9 cellular contexts compared by ENCODE assay signal in genomic region chr2:218745559-218746469, GRCh38. TPM values are rescaled to one million over a fixed set of nuclear protein-coding genes. Genes with fewer than 3 reads are reported as not detected.
DNase-seq lines count a peak whose midpoint lies in the region; ATAC-seq, FAIRE-seq and TF ChIP-seq lines count a peak whose summit lies in the region.
"Had no signal": no experiment of that assay in that cellular context is flagged by ENCODE, and none has a peak within 500 bp of the region (broad histone marks: within the 10 kb centered on the region; RNA-seq: fewer than 3 reads in every experiment).

No MANE protein-coding gene starts in this region.

- no peaks in the 10 kb centered on the region for H4K20me1 ChIP-seq in HepG2 (ENCODE audit: insufficient read depth, low read length)

- H3K4me1 Mint-ChIP-seq in T-helper 1 cell treated with Interleukin-12 subunit alpha and Interleukin-12 subunit beta and Interleukin-4 antibody, amounts not matched to agents 30 μg/mL and 1 μg/mL, for 36 hours (ENCODE audit: low read depth) = peaks cover 16% of the 10 kb centered on the region

- H3K4me2 ChIP-seq in HepG2 (ENCODE audit: low read depth, low read length) = peak overlapping the region; percentile 41

- peak overlapping the region; percentile 95 for H3K27ac ChIP-seq in HepG2 (ENCODE audit: extremely low read length, insufficient read depth, low read length)

- TF ChIP-seq RAD21 in HepG2 (CRISPR knock-in tag; IDR thresholded peaks at IDR 0.05) = no peak; the same call in 1 of the 2 replicates

- WGBS in HepG2 (ENCODE audit: low lambda C conversion rate) = 41% methylated on average over 10 of the region's 10 CpGs

- intact Hi-C loops in HepG2 (cut with micrococcal nuclease; ENCODE audit: unreplicated experiment) = loop anchor here (1.0 kb wide), 3 partner anchors 9 to 36 kb away; partner anchors contain the start of gene CYP27A1

- peaks cover 26 to 63% of the 10 kb centered on the region in 2 experiments for H3K36me3 ChIP-seq in HepG2 (replicated peaks in 1 of 2; ENCODE audit: control insufficient read depth in 1 of 2, insufficient read depth in 2 of 2, low read length in 2 of 2)

- H3K36me3 Mint-ChIP-seq in T-helper 1 cell treated with Interleukin-12 subunit alpha and Interleukin-12 subunit beta and Interleukin-4 antibody, amounts not matched to agents 30 μg/mL and 1 μg/mL, for 36 hours (ENCODE audit: low read depth) = peaks cover 35% of the 10 kb centered on the region

- peak; percentile 98 for ATAC-seq in HepG2

- 0 out of 2 replicates have a peak, but pooled peaks have one; percentile 9 for TF ChIP-seq CTCF in HepG2 (CRISPR knock-in tag; IDR thresholded peaks at IDR 0.05)

- peak overlapping the region in 1 of 3 experiments; percentile 12; a peak in 2 of 6 replicates for H3K4me3 ChIP-seq in HepG2 (replicated peaks in 1 of 3; ENCODE audit: insufficient read depth in 1 of 3, low read depth in 2 of 3, low read length in 3 of 3)

- in situ Hi-C loops in HepG2 (cut with HindIII; ENCODE audit: extremely low pct_ligation_motif_present, low pct_unique_long_range_greater_than_20kb) = loop anchor here (25.0 kb wide), 1 partner anchor 91 kb away; the partner anchor contains the start of gene PRKAG3

- TF ChIP-seq EP300 in HepG2 (IDR thresholded peaks at IDR 0.05; ENCODE audit: low read depth in 2 of 2, low read length in 2 of 2) (peak; percentile 25 to 82; a peak in 3 of 4 replicates), HepG2 (CRISPR knock-in tag; IDR thresholded peaks at IDR 0.05; ENCODE audit: borderline replicate concordance) (peak; percentile 60; the same call in 1 of the 2 replicates)

- H3K79me2 ChIP-seq in HepG2 (ENCODE audit: insufficient read depth, low read length) = peaks cover 21% of the 10 kb centered on the region

- POLR2A ChIA-PET in HepG2 (lab: Yijun Ruan, JAX) = interaction anchor here (0.7 to 4.6 kb wide), 13 partner anchors 9 to 87 kb away, joined by 3 to 139 read pairs (median 4); partner anchors contain the start of genes BCS1L, CYP27A1, TTLL4 and ZNF142

- no peaks in the 10 kb centered on the region for H3K9me3 ChIP-seq in HepG2 (ENCODE audit: low read length)

- CTCF ChIA-PET in HepG2 (lab: Yijun Ruan, JAX; ENCODE audit: low intra/inter-chr PET ratio, low total read pairs) = interaction anchor here (1.9 kb wide), 1 partner anchor 19 kb away, joined by 5 read pairs; no protein-coding TSS in a partner anchor

- peaks cover 67% of the 10 kb centered on the region for H3K4me1 ChIP-seq in HepG2 (ENCODE audit: insufficient read depth, low read length)

- no peak overlapping the region for H2AFZ ChIP-seq in HepG2 (ENCODE audit: low read length)

- peak in 1 of 2 experiments; percentile 47; a peak in 2 of 4 replicates for TF ChIP-seq POLR2A in HepG2 (IDR thresholded peaks at IDR 0.05; ENCODE audit: insufficient read depth in 1 of 2, low read depth in 2 of 2, low read length in 2 of 2)

- no peaks in the 10 kb centered on the region for H3K9me3 Mint-ChIP-seq in T-helper 1 cell treated with Interleukin-12 subunit alpha and Interleukin-12 subunit beta and Interleukin-4 antibody, amounts not matched to agents 30 μg/mL and 1 μg/mL, for 36 hours

- peak overlapping the region; percentile 66 for H3K9ac ChIP-seq in HepG2 (ENCODE audit: insufficient read depth, low read depth, low read length)

- peak; percentile 89 for FAIRE-seq in HepG2 (lab: Jason Lieb, UNC)
- FAIRE-seq: A204.1 had no signal

- no peaks in the 10 kb centered on the region for H3K27me3 ChIP-seq in HepG2 (ENCODE audit: control insufficient read depth in 1 of 2, insufficient read depth in 2 of 2, low read length in 2 of 2)

- no peaks in the 10 kb centered on the region for H3K27me3 Mint-ChIP-seq in T-helper 1 cell treated with Interleukin-12 subunit alpha and Interleukin-12 subunit beta and Interleukin-4 antibody, amounts not matched to agents 30 μg/mL and 1 μg/mL, for 36 hours (ENCODE audit: low read depth)

- no peak overlapping the region for H3K4me3 Mint-ChIP-seq in T-helper 1 cell treated with Interleukin-12 subunit alpha and Interleukin-12 subunit beta and Interleukin-4 antibody, amounts not matched to agents 30 μg/mL and 1 μg/mL, for 36 hours

- DNase-seq in T-helper 1 cell (no peak), dedifferentiated amniotic fluid mesenchymal stem cell (ENCODE audit: extremely low spot score) (peak; percentile 28), HepG2 (ENCODE audit: low spot score) (peak; percentile 99), superior temporal gyrus (ENCODE audit: extremely low spot score) (peak; percentile 98), NCI-H748 (lab: John Stamatoyannopoulos, UW; ENCODE audit: unreplicated experiment) (no peak), HPDE6-E6E7 (ENCODE audit: extremely low spot score) (no peak), NCI-H1694 (lab: John Stamatoyannopoulos, UW) (no peak)

- BruUV-seq in HepG2 (replicated peaks; lab: Mats Ljungman, UMichigan) = no TSS peak

- peak overlapping the region; percentile 17 for H3K27ac Mint-ChIP-seq in T-helper 1 cell treated with Interleukin-12 subunit alpha and Interleukin-12 subunit beta and Interleukin-4 antibody, amounts not matched to agents 30 μg/mL and 1 μg/mL, for 36 hours

TF ChIP-seq in HepG2, 621 proteins besides CTCF, POLR2A, EP300 and RAD21 (continues in another document):
- TF ChIP-seq ZNF670 (CRISPR knock-in tag; IDR thresholded peaks at IDR 0.05; ENCODE audit: borderline replicate concordance) = no peak
- TF ChIP-seq POLR2AphosphoS2 (IDR thresholded peaks at IDR 0.05; ENCODE audit: low read depth, low read length) = no peak
- peak; percentile 75 for TF ChIP-seq ISL2 (CRISPR knock-in tag; IDR thresholded peaks at IDR 0.05)
- TF ChIP-seq NKX3-1 (CRISPR knock-in tag; IDR thresholded peaks at IDR 0.05) = no peak
- TF ChIP-seq TFE3 (CRISPR knock-in tag; IDR thresholded peaks at IDR 0.05) = peak; percentile 62
- TF ChIP-seq ZNF367 (CRISPR knock-in tag; IDR thresholded peaks at IDR 0.05; ENCODE audit: borderline replicate concordance) = no peak

RNA-seq across cellular contexts. Expression of gene TTLL4, which starts 35.2 kb away (rescaled TPM):
- total RNA-seq in HepG2 (2016; rRNA removed; fragmentation: Illumina TruSeq; extraction: Trizol) = 77.5 and 78.0 TPM in 2 replicates
- 26.9 and 32.1 TPM in 2 replicates for total RNA-seq in HepG2 (2016; cell fraction: cytosol; rRNA removed; fragmentation: Illumina TruSeq; extraction: Trizol; ENCODE audit: low read depth)
- total RNA-seq in HepG2 (2016; cell fraction: insoluble cytoplasmic fraction; rRNA removed; fragmentation: Illumina TruSeq; extraction: Trizol) = 64.0 and 77.3 TPM in 2 replicates
- 48.8 and 53.6 TPM in 2 replicates for total RNA-seq in HepG2 (2016; cell fraction: membrane; rRNA removed; fragmentation: Illumina TruSeq; extraction: Trizol)
- 76.4 and 96.7 TPM in 2 replicates for total RNA-seq in HepG2 (2016; cell fraction: nucleus; rRNA removed; fragmentation: Illumina TruSeq; extraction: Trizol)
- 84.6 and 85.5 TPM in 2 replicates for polyA plus RNA-seq in HepG2 (2011; rRNA removed)
- 56.8 and 57.9 TPM in 2 replicates for polyA plus RNA-seq in HepG2 (2011; cell fraction: cytosol; rRNA removed)
- polyA plus RNA-seq in HepG2 (2011; cell fraction: nucleus; rRNA removed) = 188 and 192 TPM in 2 replicates
- polyA plus RNA-seq in HepG2 (2012) = 71.9 and 80.9 TPM in 2 replicates
- 15.6 and 16.8 TPM in 2 replicates for polyA plus RNA-seq in HepG2 (2016; cell fraction: cytosol; fragmentation: Illumina TruSeq; extraction: Trizol; ENCODE audit: low read depth)
- 85.9 and 98.6 TPM in 2 replicates for polyA plus RNA-seq in HepG2 (2016; cell fraction: insoluble cytoplasmic fraction; fragmentation: Illumina TruSeq; extraction: Trizol; ENCODE audit: low read depth)
- 41.6 and 46.1 TPM in 2 replicates for polyA plus RNA-seq in HepG2 (2016; cell fraction: membrane; fragmentation: Illumina TruSeq; extraction: Trizol; ENCODE audit: low read depth)
- 172 and 200 TPM in 2 replicates for polyA plus RNA-seq in HepG2 (2016; cell fraction: nucleus; fragmentation: Illumina TruSeq; extraction: Trizol; ENCODE audit: insufficient read depth, low read depth)
- 60.1 and 174 TPM in 2 replicates for polyA minus RNA-seq in HepG2 (2011; rRNA and poly(A)+ RNA removed; ENCODE audit: low replicate concordance)
- 43.8 and 44.1 TPM in 2 replicates for polyA minus RNA-seq in HepG2 (2011; cell fraction: cytosol; rRNA and poly(A)+ RNA removed)
- 158 and 170 TPM in 2 replicates for polyA minus RNA-seq in HepG2 (2011; cell fraction: nucleus; rRNA and poly(A)+ RNA removed)

RNA-seq across cellular contexts. Expression of gene CYP27A1, which starts 36.1 kb away (rescaled TPM):
- 106 and 157 TPM in 2 replicates for total RNA-seq in HepG2 (2016; rRNA removed; fragmentation: Illumina TruSeq; extraction: Trizol)
- 29.2 and 32.0 TPM in 2 replicates for total RNA-seq in HepG2 (2016; cell fraction: cytosol; rRNA removed; fragmentation: Illumina TruSeq; extraction: Trizol; ENCODE audit: low read depth)
- total RNA-seq in HepG2 (2016; cell fraction: insoluble cytoplasmic fraction; rRNA removed; fragmentation: Illumina TruSeq; extraction: Trizol) = 92.9 and 157 TPM in 2 replicates
- total RNA-seq in HepG2 (2016; cell fraction: membrane; rRNA removed; fragmentation: Illumina TruSeq; extraction: Trizol) = 59.2 and 68.0 TPM in 2 replicates
- total RNA-seq in HepG2 (2016; cell fraction: nucleus; rRNA removed; fragmentation: Illumina TruSeq; extraction: Trizol) = 124 and 147 TPM in 2 replicates
- 266 and 314 TPM in 2 replicates for polyA plus RNA-seq in HepG2 (2011; rRNA removed)
- polyA plus RNA-seq in HepG2 (2011; cell fraction: cytosol; rRNA removed) = 327 and 396 TPM in 2 replicates
- 158 and 203 TPM in 2 replicates for polyA plus RNA-seq in HepG2 (2011; cell fraction: nucleus; rRNA removed)
- 154 and 189 TPM in 2 replicates for polyA plus RNA-seq in HepG2 (2012)
- polyA plus RNA-seq in HepG2 (2016; cell fraction: cytosol; fragmentation: Illumina TruSeq; extraction: Trizol; ENCODE audit: low read depth) = 34.9 and 39.0 TPM in 2 replicates
- polyA plus RNA-seq in HepG2 (2016; cell fraction: insoluble cytoplasmic fraction; fragmentation: Illumina TruSeq; extraction: Trizol; ENCODE audit: low read depth) = 90.8 and 107 TPM in 2 replicates
- 49.2 and 51.3 TPM in 2 replicates for polyA plus RNA-seq in HepG2 (2016; cell fraction: membrane; fragmentation: Illumina TruSeq; extraction: Trizol; ENCODE audit: low read depth)
- polyA plus RNA-seq in HepG2 (2016; cell fraction: nucleus; fragmentation: Illumina TruSeq; extraction: Trizol; ENCODE audit: insufficient read depth, low read depth) = 203 and 207 TPM in 2 replicates
- 399 TPM in 1 of 2 replicates, not detected in the other for polyA minus RNA-seq in HepG2 (2011; rRNA and poly(A)+ RNA removed; ENCODE audit: low replicate concordance)
- 113 and 138 TPM in 2 replicates for polyA minus RNA-seq in HepG2 (2011; cell fraction: cytosol; rRNA and poly(A)+ RNA removed)
- polyA minus RNA-seq in HepG2 (2011; cell fraction: nucleus; rRNA and poly(A)+ RNA removed) = 86.3 and 96.4 TPM in 2 replicates

Comparison
In these comparisons a context has a peak if more than half of its experiments do, and no peak if none do; other contexts are left out.
1. DNase-seq: peak in dedifferentiated amniotic fluid mesenchymal stem cell (single experiment), HepG2 (single experiment) and superior temporal gyrus (single experiment); none in T-helper 1 cell (0 of 5), NCI-H748 (single experiment), HPDE6-E6E7 (single experiment) and NCI-H1694 (single experiment).